In genomic region chr16:84414789-84415326, GRCh38 we compare ENCODE assay signal across 1 cellular context.
TF ChIP-seq lines count a peak whose summit lies in the region.

No MANE protein-coding gene starts in this region.

TF ChIP-seq in HepG2, 621 proteins besides CTCF, POLR2A, EP300 and RAD21 (continued from another document and continues in another):
- TF ChIP-seq ZNF710 (CRISPR knock-in tag; IDR thresholded peaks at IDR 0.05; ENCODE audit: borderline replicate concordance): peak; percentile 64; the same call in 1 of the 2 replicates
- no peak for TF ChIP-seq PHF20 (CRISPR knock-in tag; IDR thresholded peaks at IDR 0.05)
- peak; percentile 74 for TF ChIP-seq ZNF574 (CRISPR knock-in tag; IDR thresholded peaks at IDR 0.05)
- TF ChIP-seq SALL1 (CRISPR knock-in tag; IDR thresholded peaks at IDR 0.05): peak; percentile 97
- peak; percentile 79 for TF ChIP-seq MIXL1 (CRISPR knock-in tag; IDR thresholded peaks at IDR 0.05)
- TF ChIP-seq SMARCE1 (IDR thresholded peaks at IDR 0.05; ENCODE audit: borderline replicate concordance): no peak
- no peak for TF ChIP-seq ZNF10 (CRISPR knock-in tag; IDR thresholded peaks at IDR 0.05; ENCODE audit: borderline replicate concordance, low read depth)
- no peak for TF ChIP-seq ZFAT (CRISPR knock-in tag; conservative IDR thresholded peaks at IDR 0.05)
- no peak for TF ChIP-seq MAZ (IDR thresholded peaks at IDR 0.05; ENCODE audit: borderline replicate concordance, low read depth, low read length)
- 0 out of 2 replicates have a peak, but pooled peaks have one; percentile 34 for TF ChIP-seq MAZ (CRISPR knock-in tag; IDR thresholded peaks at IDR 0.05; ENCODE audit: low read depth)
- no peak for TF ChIP-seq ZNF3 (CRISPR knock-in tag; IDR thresholded peaks at IDR 0.05)
- TF ChIP-seq U2AF2 (IDR thresholded peaks at IDR 0.05; ENCODE audit: low read depth, low read length): no peak
- 0 out of 2 replicates have a peak, but pooled peaks have one; percentile 50 for TF ChIP-seq ZNF784 (CRISPR knock-in tag; IDR thresholded peaks at IDR 0.05; ENCODE audit: borderline replicate concordance)
- TF ChIP-seq AFF4 (CRISPR knock-in tag; IDR thresholded peaks at IDR 0.05): no peak
- TF ChIP-seq FOXP1 (IDR thresholded peaks at IDR 0.05): no peak
- peak; percentile 89 for TF ChIP-seq FOXP1 (CRISPR knock-in tag; IDR thresholded peaks at IDR 0.05)
- TF ChIP-seq KDM5B (CRISPR knock-in tag; IDR thresholded peaks at IDR 0.05; ENCODE audit: borderline replicate concordance): peak; percentile 71; the same call in 1 of the 2 replicates
- TF ChIP-seq HIC2 (CRISPR knock-in tag; IDR thresholded peaks at IDR 0.05; ENCODE audit: low read depth): peak; percentile 74; the same call in 1 of the 2 replicates
- no peak for TF ChIP-seq ZNF615 (CRISPR knock-in tag; IDR thresholded peaks at IDR 0.05; ENCODE audit: borderline replicate concordance)
- peak; percentile 38; the same call in 1 of the 2 replicates for TF ChIP-seq AKAP8 (CRISPR knock-in tag; IDR thresholded peaks at IDR 0.05)
- TF ChIP-seq FOXM1 (CRISPR knock-in tag; IDR thresholded peaks at IDR 0.05): no peak
- TF ChIP-seq ZFP62 (CRISPR knock-in tag; IDR thresholded peaks at IDR 0.05): no peak
- peak; percentile 74; the same call in 1 of the 2 replicates for TF ChIP-seq ETV5 (CRISPR knock-in tag; IDR thresholded peaks at IDR 0.05; ENCODE audit: borderline replicate concordance)
- 0 out of 2 replicates have a peak, but pooled peaks have one; percentile 42 for TF ChIP-seq KLF6 (CRISPR knock-in tag; IDR thresholded peaks at IDR 0.05)
- no peak for TF ChIP-seq CCAR2 (optimal IDR thresholded peaks at IDR 0.05; ENCODE audit: low read depth, low read length)
- TF ChIP-seq XRCC5 (optimal IDR thresholded peaks at IDR 0.05; ENCODE audit: low read length): no peak
- peak; percentile 58; the same call in 1 of the 2 replicates for TF ChIP-seq THAP9 (CRISPR knock-in tag; IDR thresholded peaks at IDR 0.05; ENCODE audit: borderline replicate concordance)
- TF ChIP-seq NCOA2 (CRISPR knock-in tag; IDR thresholded peaks at IDR 0.05): peak; percentile 98
- TF ChIP-seq SUZ12 (IDR thresholded peaks at IDR 0.05; ENCODE audit: low read depth, low read length): no peak
- peak; percentile 54 for TF ChIP-seq POGZ (CRISPR knock-in tag; IDR thresholded peaks at IDR 0.05)
- peak; percentile 36 for TF ChIP-seq CEBPG (CRISPR knock-in tag; IDR thresholded peaks at IDR 0.05)
- TF ChIP-seq CBX2 (IDR thresholded peaks at IDR 0.05; ENCODE audit: low read depth, low read length): no peak
- peak; percentile 92; the same call in 1 of the 2 replicates for TF ChIP-seq CBX2 (CRISPR knock-in tag; IDR thresholded peaks at IDR 0.05; ENCODE audit: low read depth)
- TF ChIP-seq REXO4 (CRISPR knock-in tag; IDR thresholded peaks at IDR 0.05; ENCODE audit: borderline replicate concordance): no peak
- peak; percentile 47; the same call in 1 of the 2 replicates for TF ChIP-seq ZBTB20 (CRISPR knock-in tag; IDR thresholded peaks at IDR 0.05; ENCODE audit: borderline replicate concordance, low read depth)
- TF ChIP-seq MLX (CRISPR knock-in tag; IDR thresholded peaks at IDR 0.05): peak; percentile 99
- TF ChIP-seq ZNF703 (CRISPR knock-in tag; IDR thresholded peaks at IDR 0.05; ENCODE audit: borderline replicate concordance): 0 out of 2 replicates have a peak, but pooled peaks have one; percentile 79
- TF ChIP-seq ZNF451 (CRISPR knock-in tag; IDR thresholded peaks at IDR 0.05): no peak
- peak; percentile 97 for TF ChIP-seq HMG20A (CRISPR knock-in tag; IDR thresholded peaks at IDR 0.05; ENCODE audit: borderline replicate concordance)
- peak; percentile 64; the same call in 1 of the 2 replicates for TF ChIP-seq SOX13 (IDR thresholded peaks at IDR 0.05)
- TF ChIP-seq SOX13 (CRISPR knock-in tag; conservative IDR thresholded peaks at IDR 0.05 in 1 of 2, IDR thresholded peaks at IDR 0.05 in 1 of 2): peak in 1 of 2 experiments; percentile 86; a peak in 2 of 4 replicates
- peak; percentile 85 for TF ChIP-seq USF2 (IDR thresholded peaks at IDR 0.05; ENCODE audit: low read depth, low read length)
- peak; percentile 95; the same call in 1 of the 2 replicates for TF ChIP-seq USF2 (CRISPR knock-in tag; IDR thresholded peaks at IDR 0.05; ENCODE audit: borderline replicate concordance)
- no peak for TF ChIP-seq PHF8 (CRISPR knock-in tag; IDR thresholded peaks at IDR 0.05)
- TF ChIP-seq ZNF362 (CRISPR knock-in tag; IDR thresholded peaks at IDR 0.05; ENCODE audit: borderline replicate concordance): 0 out of 2 replicates have a peak, but pooled peaks have one; percentile 9
